8 cellular contexts compared by ENCODE assay signal in genomic region chr19:38335949-38336637, GRCh38. TPM values are rescaled to one million over a fixed set of nuclear protein-coding genes. Genes with fewer than 3 reads are reported as not detected.
DNase-seq lines count a peak whose midpoint lies in the region; TF ChIP-seq lines count a peak whose summit lies in the region.

No MANE protein-coding gene starts in this region.

- no peak overlapping the region for H4K91ac ChIP-seq in H9 (ENCODE audit: insufficient read length, low read depth, low read length)

- H3K4me3 Mint-ChIP-seq in H9: peak overlapping the region; percentile 87 to 96
- peak overlapping the region; percentile 89 for H3K4me3 Mint-ChIP-seq in stimulated activated naive CD8-positive, alpha-beta T cell treated with anti-CD3 and anti-CD28 coated beads, Interleukin-15, Interleukin-2, amounts not matched to agents 100 ng/mL and 50 ng/mL, for 24 hours

- H3K4me2 ChIP-seq in H9 (ENCODE audit: insufficient read depth, insufficient read length, low read length) (peak overlapping the region; percentile 97), neural cell (ENCODE audit: low read length) (peak overlapping the region; percentile 65)

- no peak overlapping the region for H2BK15ac ChIP-seq in H9 (ENCODE audit: low read depth, low read length)

- H3K27ac ChIP-seq in H9 (ENCODE audit: insufficient read length, low read depth, low read length): no peak overlapping the region
- peak overlapping the region; percentile 95 for H3K27ac ChIP-seq in neural cell (ENCODE audit: low read length)

- no peaks in the 10 kb centered on the region for H3K79me1 ChIP-seq in H9 (ENCODE audit: insufficient read depth, low read depth, low read length, poor library complexity, severe bottlenecking)

- no peak for TF ChIP-seq CTCF in H9 (conservative IDR thresholded peaks at IDR 0.05)
- TF ChIP-seq CTCF in neural cell (IDR thresholded peaks at IDR 0.05; ENCODE audit: poor library complexity, severe bottlenecking): no peak

- no peaks in the 10 kb centered on the region; a peak in 1 of 7 replicates for H3K36me3 Mint-ChIP-seq in H9 (ENCODE audit: insufficient read depth in 1 of 3, low read depth in 3 of 3)
- no peaks in the 10 kb centered on the region for H3K36me3 Mint-ChIP-seq in stimulated activated naive CD8-positive, alpha-beta T cell treated with anti-CD3 and anti-CD28 coated beads, Interleukin-15, Interleukin-2, amounts not matched to agents 100 ng/mL and 50 ng/mL, for 24 hours (ENCODE audit: low read depth)

- H3K9me3 ChIP-seq in ES-I3 (ENCODE audit: control insufficient read depth, insufficient read depth, low read length) (no peaks in the 10 kb centered on the region), H9 (ENCODE audit: control insufficient read depth, low read depth, low read length) (no peaks in the 10 kb centered on the region), MG63 (no peaks in the 10 kb centered on the region), neural cell (ENCODE audit: low read length) (no peaks in the 10 kb centered on the region)

- TF ChIP-seq EP300 in neural cell (conservative IDR thresholded peaks at IDR 0.05; ENCODE audit: poor library complexity, severe bottlenecking): no peak

- no peak overlapping the region for H2AK5ac ChIP-seq in H9 (ENCODE audit: insufficient read length, low read length)

- H3K4me3 ChIP-seq in MG63 (peak overlapping the region; percentile 62), neural cell (ENCODE audit: low read length) (peak overlapping the region; percentile 79)

- peak overlapping the region; percentile 22 for H2AFZ ChIP-seq in H9 (ENCODE audit: low read length)
- peak overlapping the region; percentile 89 for H2AFZ ChIP-seq in neural cell (ENCODE audit: low read depth, low read length)

- peaks cover 3% of the 10 kb centered on the region; the same call in 1 of the 2 replicates for H3K4me1 ChIP-seq in ES-I3 (ENCODE audit: insufficient read depth, low read length)
- H3K4me1 ChIP-seq in H9 (ENCODE audit: insufficient read depth, low read length): peaks cover 3% of the 10 kb centered on the region; the same call in 1 of the 2 replicates

- H3K27me3 Mint-ChIP-seq in H9 (ENCODE audit: low read depth): no peaks in the 10 kb centered on the region; the same call in none of the 2 replicates
- no peaks in the 10 kb centered on the region for H3K27me3 Mint-ChIP-seq in stimulated activated naive CD8-positive, alpha-beta T cell treated with anti-CD3 and anti-CD28 coated beads, Interleukin-15, Interleukin-2, amounts not matched to agents 100 ng/mL and 50 ng/mL, for 24 hours

- no peaks in the 10 kb centered on the region for H3K79me2 ChIP-seq in H9 (ENCODE audit: insufficient read depth, low read length)
- H3K79me2 ChIP-seq in neural cell (replicated peaks; ENCODE audit: insufficient read depth, low read length): peaks cover 3% of the 10 kb centered on the region

- peaks cover 12 to 14% of the 10 kb centered on the region in 2 experiments for H3K4me1 Mint-ChIP-seq in H9
- H3K4me1 Mint-ChIP-seq in stimulated activated naive CD8-positive, alpha-beta T cell treated with anti-CD3 and anti-CD28 coated beads, Interleukin-15, Interleukin-2, amounts not matched to agents 100 ng/mL and 50 ng/mL, for 24 hours (ENCODE audit: low read depth): peaks cover 10% of the 10 kb centered on the region

- H2BK120ac ChIP-seq in H9 (ENCODE audit: low read depth, low read length, poor library complexity, severe bottlenecking): no peak overlapping the region

- no peak overlapping the region for H3T11ph ChIP-seq in H9 (ENCODE audit: low read length)

- H3F3A ChIP-seq in neural cell (ENCODE audit: insufficient read depth, low read length, poor library complexity, severe bottlenecking): no peaks in the 10 kb centered on the region

- H3K18ac ChIP-seq in H9 (ENCODE audit: insufficient read length, low read depth, low read length): no peak overlapping the region

- no peaks in the 10 kb centered on the region for H4K20me1 ChIP-seq in H9 (ENCODE audit: control insufficient read depth, insufficient read depth, insufficient read length)
- no peaks in the 10 kb centered on the region for H4K20me1 ChIP-seq in neural cell (ENCODE audit: insufficient read depth)

- no peak overlapping the region for H2BK5ac ChIP-seq in H9 (ENCODE audit: insufficient read length, low read length)

- H3K27me3 ChIP-seq in H9 (ENCODE audit: insufficient read depth, low read length) (no peaks in the 10 kb centered on the region), MG63 (no peaks in the 10 kb centered on the region), neural cell (ENCODE audit: insufficient read depth, low read depth, low read length) (no peaks in the 10 kb centered on the region)

- H3K56ac ChIP-seq in H9 (ENCODE audit: insufficient read length, low read depth, low read length): no peak overlapping the region

- H3K9ac ChIP-seq in ES-I3 (ENCODE audit: low read depth, low read length) (peak overlapping the region; percentile 98), H9 (ENCODE audit: extremely low read depth, insufficient read length, low read length) (no peak overlapping the region), neural cell (ENCODE audit: low read length) (peak overlapping the region; percentile 86)

- no peak overlapping the region for H2BK12ac ChIP-seq in H9 (ENCODE audit: insufficient read length, low read depth, low read length)

- H3K23me2 ChIP-seq in H9 (ENCODE audit: insufficient read length, low read depth, low read length, poor library complexity, severe bottlenecking): peaks cover 13% of the 10 kb centered on the region

- WGBS in H9 (ENCODE audit: extremely low coverage, insufficient read length, low lambda C conversion rate): no CpG with 5 or more reads among the region's 52 CpGs

- H3K27ac Mint-ChIP-seq in H9: peak overlapping the region; percentile 10 to 92 (median 88); a peak in 6 of 7 replicates
- H3K27ac Mint-ChIP-seq in stimulated activated naive CD8-positive, alpha-beta T cell treated with anti-CD3 and anti-CD28 coated beads, Interleukin-15, Interleukin-2, amounts not matched to agents 100 ng/mL and 50 ng/mL, for 24 hours: peak overlapping the region; percentile 97

- H3K9me3 Mint-ChIP-seq in H9: no peaks in the 10 kb centered on the region
- H3K9me3 Mint-ChIP-seq in stimulated activated naive CD8-positive, alpha-beta T cell treated with anti-CD3 and anti-CD28 coated beads, Interleukin-15, Interleukin-2, amounts not matched to agents 100 ng/mL and 50 ng/mL, for 24 hours: no peaks in the 10 kb centered on the region

- TF ChIP-seq RAD21 in neural cell (conservative IDR thresholded peaks at IDR 0.05): no peak

- H3K14ac ChIP-seq in H9 (ENCODE audit: insufficient read depth, low read length): no peak overlapping the region

- DNase-seq in H9 (peak; percentile 98), MG63 (peak; percentile 99), SHP77 (lab: John Stamatoyannopoulos, UW) (peak; percentile 95 to 99), fibroblast of the conjunctiva (ENCODE audit: low read depth) (peak; percentile 88)
- DNase-seq in activated effector memory CD4-positive, alpha-beta T cell treated with anti-CD3 and anti-CD28 coated beads, Interleukin-2, amount 50 U/mL, for 16 hours: peak; percentile 98

- no peak overlapping the region for H4K8ac ChIP-seq in H9 (replicated peaks; ENCODE audit: insufficient read length, low read depth, low read length)

- H3K4ac ChIP-seq in H9 (ENCODE audit: low read depth, low read length): no peak overlapping the region

- H4K5ac ChIP-seq in H9 (ENCODE audit: insufficient read length, low read depth, low read length): no peak overlapping the region

- no peaks in the 10 kb centered on the region for H3K9me2 ChIP-seq in neural cell (ENCODE audit: insufficient read depth, low read length)

- H2BK20ac ChIP-seq in H9 (ENCODE audit: low read depth, low read length, poor library complexity, severe bottlenecking): no peak overlapping the region

- H3K23ac ChIP-seq in H9 (ENCODE audit: insufficient read length, low read depth, low read length): no peak overlapping the region

- no peaks in the 10 kb centered on the region for H3K36me3 ChIP-seq in ES-I3 (ENCODE audit: insufficient read depth, low read length)
- peaks cover 5% of the 10 kb centered on the region for H3K36me3 ChIP-seq in MG63
- H3K36me3 ChIP-seq in neural cell (ENCODE audit: insufficient read depth, low read length): no peaks in the 10 kb centered on the region

TF ChIP-seq in neural cell, 6 proteins besides CTCF, POLR2A, EP300 and RAD21 (continues in another document):
- TF ChIP-seq TAF1 (IDR thresholded peaks at IDR 0.05; ENCODE audit: low read depth) (peak; percentile 64), EZH2 (IDR thresholded peaks at IDR 0.05; ENCODE audit: borderline replicate concordance, insufficient read depth, low read length, poor library complexity, severe bottlenecking) (no peak), SMC3 (conservative IDR thresholded peaks at IDR 0.05; ENCODE audit: poor library complexity) (no peak)

RNA-seq across cellular contexts. Expression of gene CATSPERG, which starts 0.5 kb away (rescaled TPM):
- total RNA-seq in H9 (2021): 3.0 and 3.7 TPM in 2 replicates
- 0.25 and 2.3 TPM in 2 replicates for total RNA-seq in MG63 (2014; rRNA removed; shearing (Covaris generic); ENCODE audit: low replicate concordance)
- 16.0 and 17.1 TPM in 2 replicates for polyA plus RNA-seq in neural cell
- polyA minus RNA-seq in neural cell: 17.3 and 22.6 TPM in 2 replicates

RNA-seq across cellular contexts. Expression of gene KCNK6, which starts 16.4 kb away (rescaled TPM):
- 5.4 and 6.5 TPM in 2 replicates for total RNA-seq in H9 (2021)
- total RNA-seq in MG63 (2014; rRNA removed; shearing (Covaris generic); ENCODE audit: low replicate concordance): 6.6 and 9.7 TPM in 2 replicates
- polyA plus RNA-seq in neural cell: not detected in 2 replicates
- not detected in 2 replicates for polyA minus RNA-seq in neural cell

RNA-seq across cellular contexts. Expression of gene YIF1B, which starts 20.3 kb away (rescaled TPM):
- total RNA-seq in H9 (2021): 73.2 and 77.4 TPM in 2 replicates
- 192 and 294 TPM in 2 replicates for total RNA-seq in MG63 (2014; rRNA removed; shearing (Covaris generic); ENCODE audit: low replicate concordance)
- 84.0 and 105 TPM in 2 replicates for polyA plus RNA-seq in neural cell
- 39.7 and 43.6 TPM in 2 replicates for polyA minus RNA-seq in neural cell

RNA-seq across cellular contexts. Expression of gene C19orf33, which starts 32.0 kb away (rescaled TPM):
- total RNA-seq in H9 (2021): 1.2 TPM in 1 of 2 replicates, not detected in the other
- total RNA-seq in MG63 (2014; rRNA removed; shearing (Covaris generic); ENCODE audit: low replicate concordance): not detected in 2 replicates
- not detected in 2 replicates for polyA plus RNA-seq in neural cell
- not detected in 2 replicates for polyA minus RNA-seq in neural cell

RNA-seq across cellular contexts. Expression of gene PSMD8, which starts 38.3 kb away (rescaled TPM):
- 185 and 189 TPM in 2 replicates for total RNA-seq in H9 (2021)
- 509 and 658 TPM in 2 replicates for total RNA-seq in MG63 (2014; rRNA removed; shearing (Covaris generic); ENCODE audit: low replicate concordance)
- 334 and 380 TPM in 2 replicates for polyA plus RNA-seq in neural cell
- polyA minus RNA-seq in neural cell: 154 and 160 TPM in 2 replicates
